In the genomic region with DNA sequence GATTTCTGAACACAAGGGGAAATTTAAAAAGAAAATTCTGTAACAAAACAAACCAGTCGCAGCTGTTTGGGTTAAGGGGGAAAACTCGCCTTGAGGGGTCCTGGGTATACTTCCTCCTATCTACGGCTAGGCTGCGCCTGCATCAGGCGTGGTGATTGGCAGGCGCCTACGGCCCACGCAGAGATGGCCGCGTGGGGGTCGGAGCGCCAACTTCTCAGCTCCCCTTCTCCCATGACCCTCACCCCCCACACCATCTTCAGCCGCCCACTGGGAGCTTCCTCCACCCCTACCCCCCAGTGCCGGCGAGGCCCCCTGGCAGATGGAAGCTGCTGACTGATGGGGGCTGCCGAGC, we compare ENCODE assay signal across 14 cellular contexts. TPM values are rescaled to one million over a fixed set of nuclear protein-coding genes. Genes with fewer than 3 reads are reported as not detected.
DNase-seq lines count a peak whose midpoint lies in the region; ATAC-seq and TF ChIP-seq lines count a peak whose summit lies in the region.
"Had no signal": no experiment of that assay in that cellular context is flagged by ENCODE, and none has a peak within 500 bp of the region (broad histone marks: within the 10 kb centered on the region; RNA-seq: fewer than 3 reads in every experiment).

No MANE protein-coding gene starts in this region.

- H3K23ac ChIP-seq in H9 (ENCODE audit: insufficient read length, low read depth, low read length): no peak overlapping the region

- H3K9me3 ChIP-seq in H9 (ENCODE audit: control insufficient read depth, low read depth, low read length) (no peaks in the 10 kb centered on the region), iPS-15b (ENCODE audit: control insufficient read depth, insufficient read depth, low read length) (no peaks in the 10 kb centered on the region), skeletal muscle tissue (ENCODE audit: control insufficient read depth in 3 of 3, low read length in 3 of 3) (no peaks in the 10 kb centered on the region), aorta (ENCODE audit: control insufficient read depth, low read length) (no peaks in the 10 kb centered on the region)

- no peaks in the 10 kb centered on the region for H4K20me1 ChIP-seq in H9 (ENCODE audit: control insufficient read depth, insufficient read depth, insufficient read length)

- H3K4me3 Mint-ChIP-seq in H9: peak overlapping the region; percentile 58 to 73
- H3K4me3 Mint-ChIP-seq: memory B cell had no signal

- peaks cover 37 to 47% of the 10 kb centered on the region in 2 experiments for H3K4me1 Mint-ChIP-seq in H9

- TF ChIP-seq CTCF in H9 (conservative IDR thresholded peaks at IDR 0.05): no peak

- no peak overlapping the region for H2BK5ac ChIP-seq in H9 (ENCODE audit: insufficient read length, low read length)

- H3K27me3 ChIP-seq in H9 (ENCODE audit: insufficient read depth, low read length) (peaks cover 36% of the 10 kb centered on the region), iPS-15b (ENCODE audit: control insufficient read depth, insufficient read depth, low read length) (peaks cover 67% of the 10 kb centered on the region), skeletal muscle tissue (ENCODE audit: control insufficient read depth in 3 of 3, insufficient read depth in 3 of 3, low read length in 3 of 3) (peaks cover 3 to 15% (median 6%) of the 10 kb centered on the region in 3 donors), aorta (ENCODE audit: control insufficient read depth in 1 of 2, insufficient read depth in 2 of 2, low read length in 1 of 2) (no peaks in the 10 kb centered on the region)

- H2BK20ac ChIP-seq in H9 (ENCODE audit: low read depth, low read length, poor library complexity, severe bottlenecking): no peak overlapping the region

- H4K8ac ChIP-seq in H9 (replicated peaks; ENCODE audit: insufficient read length, low read depth, low read length): no peak overlapping the region

- H4K91ac ChIP-seq in H9 (ENCODE audit: insufficient read length, low read depth, low read length): no peak overlapping the region

- no peaks in the 10 kb centered on the region; a peak in 1 of 7 replicates for H3K36me3 Mint-ChIP-seq in H9 (ENCODE audit: insufficient read depth in 1 of 3, low read depth in 3 of 3)
- H3K36me3 Mint-ChIP-seq: memory B cell; stimulated activated effector memory CD8-positive, alpha-beta T cell treated with anti-CD3 and anti-CD28 coated beads, Interleukin-12 subunit alpha, Interleukin-12 subunit beta, amount 100 ng/mL, for 72 hours had no signal

- no peak overlapping the region for H3K56ac ChIP-seq in H9 (ENCODE audit: insufficient read length, low read depth, low read length)

- H3K27ac ChIP-seq in H9 (ENCODE audit: insufficient read length, low read depth, low read length) (no peak overlapping the region), skeletal muscle tissue (ENCODE audit: low read depth, low read length) (peak overlapping the region; percentile 69), aorta (ENCODE audit: low read depth in 1 of 2, low read length in 2 of 2) (no peak overlapping the region)

- DNase-seq in H9 (no peak), aorta (no peak), medulla oblongata (ENCODE audit: extremely low spot score) (no peak)
- DNase-seq in central memory CD4-positive, alpha-beta T cell: no peak
- DNase-seq: activated T-cell treated with anti-CD3 and anti-CD28 coated beads, Interleukin-2, amount 50 U/mL, for 1 hour; NCI-H2171 treated with DMSO at 0.1 percent for 48 hours; stimulated activated CD4-positive, alpha-beta T cell treated with anti-CD3 and anti-CD28 coated beads, Interleukin-4, amount 100 ng/mL, for 1 hour; SW 1271 had no signal

- H2AFZ ChIP-seq in H9 (ENCODE audit: low read length): no peak overlapping the region

- H3K9me3 Mint-ChIP-seq in H9: peaks cover 0 to 3% of the 10 kb centered on the region in 2 experiments; a peak in 1 of 5 replicates
- H3K9me3 Mint-ChIP-seq: memory B cell; stimulated activated effector memory CD8-positive, alpha-beta T cell treated with anti-CD3 and anti-CD28 coated beads, Interleukin-12 subunit alpha, Interleukin-12 subunit beta, amount 100 ng/mL, for 72 hours had no signal

- no peak overlapping the region for H2BK15ac ChIP-seq in H9 (ENCODE audit: low read depth, low read length)

- H3K4me3 ChIP-seq in iPS-15b (ENCODE audit: low read depth, low read length) (peak overlapping the region; percentile 49), skeletal muscle tissue (ENCODE audit: low read length in 3 of 3) (peak overlapping the region; percentile 40 to 65 (median 42)), aorta (ENCODE audit: low read length in 2 of 2) (no peak overlapping the region)

- H3K9ac ChIP-seq in H9 (ENCODE audit: extremely low read depth, insufficient read length, low read length) (no peak overlapping the region), iPS-15b (ENCODE audit: low read depth, low read length) (no peak overlapping the region), skeletal muscle tissue (ENCODE audit: low read depth in 1 of 3, low read length in 3 of 3) (peak overlapping the region; percentile 73 to 85 (median 79))

- no peak overlapping the region for H4K5ac ChIP-seq in H9 (ENCODE audit: insufficient read length, low read depth, low read length)

- peaks cover 74% of the 10 kb centered on the region for H3K27me3 Mint-ChIP-seq in H9 (ENCODE audit: low read depth)

- no peak overlapping the region; the same call in 1 of the 2 replicates for H3K14ac ChIP-seq in H9 (ENCODE audit: insufficient read depth, low read length)

- no peak overlapping the region for H3K4ac ChIP-seq in H9 (ENCODE audit: low read depth, low read length)

- H3K27ac Mint-ChIP-seq in H9: no peak overlapping the region
- H3K27ac Mint-ChIP-seq: CD14-positive monocyte; memory B cell; stimulated activated effector memory CD8-positive, alpha-beta T cell treated with anti-CD3 and anti-CD28 coated beads, Interleukin-12 subunit alpha, Interleukin-12 subunit beta, amount 100 ng/mL, for 72 hours had no signal

- peak overlapping the region; percentile 57 for H3K4me2 ChIP-seq in H9 (ENCODE audit: insufficient read depth, insufficient read length, low read length)

- peak overlapping the region; percentile 18 for H3K18ac ChIP-seq in H9 (ENCODE audit: insufficient read length, low read depth, low read length)

- H3T11ph ChIP-seq in H9 (ENCODE audit: low read length): no peak overlapping the region

- ATAC-seq in SK-N-SH treated with all-trans-retinoic acid at 6 μM for 48 hours (peak; percentile 1; the same call in 2 of the 3 replicates), aorta (ENCODE audit: low FRiP score) (no peak)

- H3K79me2 ChIP-seq in H9 (ENCODE audit: insufficient read depth, low read length): no peaks in the 10 kb centered on the region

- H2BK12ac ChIP-seq in H9 (ENCODE audit: insufficient read length, low read depth, low read length): no peak overlapping the region

- H2AK5ac ChIP-seq in H9 (ENCODE audit: insufficient read length, low read length): no peak overlapping the region

- H3K23me2 ChIP-seq in H9 (ENCODE audit: insufficient read length, low read depth, low read length, poor library complexity, severe bottlenecking): peaks cover 12% of the 10 kb centered on the region

- no CpG with 5 or more reads among the region's 16 CpGs for WGBS in H9 (ENCODE audit: extremely low coverage, insufficient read length, low lambda C conversion rate)
- 47 to 56% methylated on average over 16 of the region's 16 CpGs for WGBS in aorta, 2 donors

- intact Hi-C loops in aorta (cut with DNase I): no loop called here

- H3K4me1 ChIP-seq in H9 (ENCODE audit: insufficient read depth, low read length) (peaks cover 4% of the 10 kb centered on the region), iPS-15b (ENCODE audit: control insufficient read depth, insufficient read depth, low read length) (peaks cover 13% of the 10 kb centered on the region), skeletal muscle tissue (ENCODE audit: control insufficient read depth in 3 of 3, insufficient read depth in 3 of 3, low read length in 3 of 3) (peaks cover 20 to 40% (median 35%) of the 10 kb centered on the region in 3 donors), aorta (ENCODE audit: control insufficient read depth in 1 of 2, insufficient read depth in 2 of 2, low read length in 2 of 2) (no peaks in the 10 kb centered on the region)

- H3K79me1 ChIP-seq in H9 (ENCODE audit: insufficient read depth, low read depth, low read length, poor library complexity, severe bottlenecking): no peaks in the 10 kb centered on the region

- no peak overlapping the region for H2BK120ac ChIP-seq in H9 (ENCODE audit: low read depth, low read length, poor library complexity, severe bottlenecking)

- H3K36me3 ChIP-seq in iPS-15b (ENCODE audit: control insufficient read depth, insufficient read depth, low read length): no peaks in the 10 kb centered on the region
- H3K36me3 ChIP-seq in skeletal muscle tissue (ENCODE audit: control insufficient read depth in 3 of 3, insufficient read depth in 3 of 3, low read length in 3 of 3): no peaks in the 10 kb centered on the region
- H3K36me3 ChIP-seq in aorta (ENCODE audit: control insufficient read depth in 1 of 2, insufficient read depth in 2 of 2, low read length in 1 of 2): no peaks in the 10 kb centered on the region

TF ChIP-seq in SK-N-SH treated with all-trans-retinoic acid at 6 μM for 48 hours, 23 proteins besides CTCF, POLR2A, EP300 and RAD21 (continues in another document):
- TF ChIP-seq ISL1 (CRISPR knock-in tag; IDR thresholded peaks at IDR 0.05) (no peak), SNAI2 (CRISPR knock-in tag; IDR thresholded peaks at IDR 0.05) (no peak), ZFP30 (CRISPR knock-in tag; IDR thresholded peaks at IDR 0.05) (no peak), RARB (CRISPR knock-in tag; IDR thresholded peaks at IDR 0.05) (no peak), PATZ1 (CRISPR knock-in tag; IDR thresholded peaks at IDR 0.05; ENCODE audit: borderline replicate concordance) (no peak), GLIS3 (CRISPR knock-in tag; IDR thresholded peaks at IDR 0.05) (no peak), ZFP3 (CRISPR knock-in tag; IDR thresholded peaks at IDR 0.05) (no peak), ZNF8 (CRISPR knock-in tag; IDR thresholded peaks at IDR 0.05) (no peak)

RNA-seq across cellular contexts. Expression of gene SIX1, which starts 12.2 kb away (rescaled TPM):
- 0.09 and 0.17 TPM in 2 replicates for total RNA-seq in H9 (2021)
- 45.4 TPM for total RNA-seq in skeletal muscle tissue
- total RNA-seq in aorta: 10 to 100 TPM in 1 of 2 donors, 1 to 10 TPM in 1; 2.2 to 10.6 TPM
- 1 to 10 TPM in 1 of 2 donors, under 1 TPM in 1; 0.10 to 1.5 TPM for polyA plus RNA-seq in aorta
- polyA plus RNA-seq: CD14-positive monocyte had no signal

Comparison
In these comparisons a context has a peak if more than half of its experiments do, and no peak if none do; other contexts are left out.
1. H3K9ac ChIP-seq: peak in skeletal muscle tissue (3 of 3); none in H9 (single experiment) and iPS-15b (single experiment).
2. H3K4me3 ChIP-seq: peak in iPS-15b (single experiment) and skeletal muscle tissue (3 of 3); none in aorta (0 of 2).